ENCODE assay signal across 2 cellular contexts in the genomic region with DNA sequence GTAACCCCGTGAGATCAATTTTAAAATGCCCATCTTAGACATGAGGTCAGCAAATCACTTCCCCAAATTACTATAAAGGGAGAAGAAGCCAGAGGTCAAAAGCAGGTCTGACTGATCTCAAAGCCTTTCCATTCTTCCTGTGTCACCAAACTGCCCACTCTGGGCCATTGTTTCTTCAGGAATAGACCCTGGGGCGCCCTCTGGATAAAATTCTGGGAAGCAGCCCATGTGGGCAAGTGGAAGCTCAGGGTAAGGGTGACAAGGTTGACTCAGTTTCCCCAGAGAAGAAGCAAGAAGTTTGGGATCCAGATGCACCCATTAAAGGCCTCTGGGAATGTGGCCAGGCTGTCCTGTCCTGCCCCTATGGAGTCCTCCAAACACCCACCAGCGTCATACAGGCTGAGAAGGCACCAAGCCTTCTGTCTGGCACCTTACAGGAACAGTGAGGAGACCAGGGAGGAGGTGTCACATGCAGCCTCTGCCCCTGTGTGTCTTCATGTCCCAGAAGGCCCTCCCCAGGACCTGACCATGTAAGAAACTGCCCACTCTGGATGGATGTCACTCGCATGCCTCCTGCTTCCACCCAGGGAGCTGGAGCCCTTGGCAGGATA.
TF ChIP-seq lines count a peak whose summit lies in the region.

No MANE protein-coding gene starts in this region.

TF ChIP-seq in H1, 55 proteins besides CTCF, POLR2A, EP300 and RAD21 (continues in another document):
- TF ChIP-seq BACH1 (IDR thresholded peaks at IDR 0.05; ENCODE audit: low read length) (no peak), YY1 (IDR thresholded peaks at IDR 0.05; ENCODE audit: low read depth, low read length) (no peak), CBX5 (IDR thresholded peaks at IDR 0.05; ENCODE audit: low read depth, low read length) (no peak), PHF8 (conservative IDR thresholded peaks at IDR 0.05; ENCODE audit: low read depth, low read length) (no peak), BRCA1 (IDR thresholded peaks at IDR 0.05; ENCODE audit: low read depth, low read length) (no peak), EGR1 (IDR thresholded peaks at IDR 0.05; ENCODE audit: borderline replicate concordance, low read depth, low read length) (no peak), SRF (IDR thresholded peaks at IDR 0.05; ENCODE audit: low read depth, low read length) (no peak), CHD2 (IDR thresholded peaks at IDR 0.05; ENCODE audit: low read length) (no peak), RNF2 (IDR thresholded peaks at IDR 0.05; ENCODE audit: borderline replicate concordance, low read depth, low read length, missing control alignments, poor library complexity, severe bottlenecking) (no peak), EZH2 (IDR thresholded peaks at IDR 0.05; ENCODE audit: low read depth, low read length, severe bottlenecking) (no peak), TAF7 (optimal IDR thresholded peaks at IDR 0.05; ENCODE audit: borderline replicate concordance, low read depth, low read length) (no peak), SAP30 (IDR thresholded peaks at IDR 0.05; ENCODE audit: insufficient read depth, insufficient replicate concordance, low read length) (no peak), JUN (IDR thresholded peaks at IDR 0.05; ENCODE audit: low read depth, low read length) (no peak), MAFK (IDR thresholded peaks at IDR 0.05; ENCODE audit: low read depth, low read length) (no peak), NRF1 (IDR thresholded peaks at IDR 0.05; ENCODE audit: low read depth, low read length) (no peak)
- TF ChIP-seq, protein P1, sequence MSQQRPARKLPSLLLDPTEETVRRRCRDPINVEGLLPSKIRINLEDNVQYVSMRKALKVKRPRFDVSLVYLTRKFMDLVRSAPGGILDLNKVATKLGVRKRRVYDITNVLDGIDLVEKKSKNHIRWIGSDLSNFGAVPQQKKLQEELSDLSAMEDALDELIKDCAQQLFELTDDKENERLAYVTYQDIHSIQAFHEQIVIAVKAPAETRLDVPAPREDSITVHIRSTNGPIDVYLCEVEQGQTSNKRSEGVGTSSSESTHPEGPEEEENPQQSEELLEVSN (IDR thresholded peaks at IDR 0.05) = no peak
- TF ChIP-seq, protein P2, sequence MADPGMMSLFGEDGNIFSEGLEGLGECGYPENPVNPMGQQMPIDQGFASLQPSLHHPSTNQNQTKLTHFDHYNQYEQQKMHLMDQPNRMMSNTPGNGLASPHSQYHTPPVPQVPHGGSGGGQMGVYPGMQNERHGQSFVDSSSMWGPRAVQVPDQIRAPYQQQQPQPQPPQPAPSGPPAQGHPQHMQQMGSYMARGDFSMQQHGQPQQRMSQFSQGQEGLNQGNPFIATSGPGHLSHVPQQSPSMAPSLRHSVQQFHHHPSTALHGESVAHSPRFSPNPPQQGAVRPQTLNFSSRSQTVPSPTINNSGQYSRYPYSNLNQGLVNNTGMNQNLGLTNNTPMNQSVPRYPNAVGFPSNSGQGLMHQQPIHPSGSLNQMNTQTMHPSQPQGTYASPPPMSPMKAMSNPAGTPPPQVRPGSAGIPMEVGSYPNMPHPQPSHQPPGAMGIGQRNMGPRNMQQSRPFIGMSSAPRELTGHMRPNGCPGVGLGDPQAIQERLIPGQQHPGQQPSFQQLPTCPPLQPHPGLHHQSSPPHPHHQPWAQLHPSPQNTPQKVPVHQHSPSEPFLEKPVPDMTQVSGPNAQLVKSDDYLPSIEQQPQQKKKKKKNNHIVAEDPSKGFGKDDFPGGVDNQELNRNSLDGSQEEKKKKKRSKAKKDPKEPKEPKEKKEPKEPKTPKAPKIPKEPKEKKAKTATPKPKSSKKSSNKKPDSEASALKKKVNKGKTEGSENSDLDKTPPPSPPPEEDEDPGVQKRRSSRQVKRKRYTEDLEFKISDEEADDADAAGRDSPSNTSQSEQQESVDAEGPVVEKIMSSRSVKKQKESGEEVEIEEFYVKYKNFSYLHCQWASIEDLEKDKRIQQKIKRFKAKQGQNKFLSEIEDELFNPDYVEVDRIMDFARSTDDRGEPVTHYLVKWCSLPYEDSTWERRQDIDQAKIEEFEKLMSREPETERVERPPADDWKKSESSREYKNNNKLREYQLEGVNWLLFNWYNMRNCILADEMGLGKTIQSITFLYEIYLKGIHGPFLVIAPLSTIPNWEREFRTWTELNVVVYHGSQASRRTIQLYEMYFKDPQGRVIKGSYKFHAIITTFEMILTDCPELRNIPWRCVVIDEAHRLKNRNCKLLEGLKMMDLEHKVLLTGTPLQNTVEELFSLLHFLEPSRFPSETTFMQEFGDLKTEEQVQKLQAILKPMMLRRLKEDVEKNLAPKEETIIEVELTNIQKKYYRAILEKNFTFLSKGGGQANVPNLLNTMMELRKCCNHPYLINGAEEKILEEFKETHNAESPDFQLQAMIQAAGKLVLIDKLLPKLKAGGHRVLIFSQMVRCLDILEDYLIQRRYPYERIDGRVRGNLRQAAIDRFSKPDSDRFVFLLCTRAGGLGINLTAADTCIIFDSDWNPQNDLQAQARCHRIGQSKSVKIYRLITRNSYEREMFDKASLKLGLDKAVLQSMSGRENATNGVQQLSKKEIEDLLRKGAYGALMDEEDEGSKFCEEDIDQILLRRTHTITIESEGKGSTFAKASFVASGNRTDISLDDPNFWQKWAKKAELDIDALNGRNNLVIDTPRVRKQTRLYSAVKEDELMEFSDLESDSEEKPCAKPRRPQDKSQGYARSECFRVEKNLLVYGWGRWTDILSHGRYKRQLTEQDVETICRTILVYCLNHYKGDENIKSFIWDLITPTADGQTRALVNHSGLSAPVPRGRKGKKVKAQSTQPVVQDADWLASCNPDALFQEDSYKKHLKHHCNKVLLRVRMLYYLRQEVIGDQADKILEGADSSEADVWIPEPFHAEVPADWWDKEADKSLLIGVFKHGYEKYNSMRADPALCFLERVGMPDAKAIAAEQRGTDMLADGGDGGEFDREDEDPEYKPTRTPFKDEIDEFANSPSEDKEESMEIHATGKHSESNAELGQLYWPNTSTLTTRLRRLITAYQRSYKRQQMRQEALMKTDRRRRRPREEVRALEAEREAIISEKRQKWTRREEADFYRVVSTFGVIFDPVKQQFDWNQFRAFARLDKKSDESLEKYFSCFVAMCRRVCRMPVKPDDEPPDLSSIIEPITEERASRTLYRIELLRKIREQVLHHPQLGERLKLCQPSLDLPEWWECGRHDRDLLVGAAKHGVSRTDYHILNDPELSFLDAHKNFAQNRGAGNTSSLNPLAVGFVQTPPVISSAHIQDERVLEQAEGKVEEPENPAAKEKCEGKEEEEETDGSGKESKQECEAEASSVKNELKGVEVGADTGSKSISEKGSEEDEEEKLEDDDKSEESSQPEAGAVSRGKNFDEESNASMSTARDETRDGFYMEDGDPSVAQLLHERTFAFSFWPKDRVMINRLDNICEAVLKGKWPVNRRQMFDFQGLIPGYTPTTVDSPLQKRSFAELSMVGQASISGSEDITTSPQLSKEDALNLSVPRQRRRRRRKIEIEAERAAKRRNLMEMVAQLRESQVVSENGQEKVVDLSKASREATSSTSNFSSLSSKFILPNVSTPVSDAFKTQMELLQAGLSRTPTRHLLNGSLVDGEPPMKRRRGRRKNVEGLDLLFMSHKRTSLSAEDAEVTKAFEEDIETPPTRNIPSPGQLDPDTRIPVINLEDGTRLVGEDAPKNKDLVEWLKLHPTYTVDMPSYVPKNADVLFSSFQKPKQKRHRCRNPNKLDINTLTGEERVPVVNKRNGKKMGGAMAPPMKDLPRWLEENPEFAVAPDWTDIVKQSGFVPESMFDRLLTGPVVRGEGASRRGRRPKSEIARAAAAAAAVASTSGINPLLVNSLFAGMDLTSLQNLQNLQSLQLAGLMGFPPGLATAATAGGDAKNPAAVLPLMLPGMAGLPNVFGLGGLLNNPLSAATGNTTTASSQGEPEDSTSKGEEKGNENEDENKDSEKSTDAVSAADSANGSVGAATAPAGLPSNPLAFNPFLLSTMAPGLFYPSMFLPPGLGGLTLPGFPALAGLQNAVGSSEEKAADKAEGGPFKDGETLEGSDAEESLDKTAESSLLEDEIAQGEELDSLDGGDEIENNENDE (IDR thresholded peaks at IDR 0.05; ENCODE audit: insufficient replicate concordance, low read length) = no peak

TF ChIP-seq in liver, 16 proteins besides CTCF, POLR2A, EP300 and RAD21:
- no peak for TF ChIP-seq SP1 (IDR thresholded peaks at IDR 0.05)
- no peak for TF ChIP-seq RXRA (IDR thresholded peaks at IDR 0.05)
- TF ChIP-seq, protein P3, sequence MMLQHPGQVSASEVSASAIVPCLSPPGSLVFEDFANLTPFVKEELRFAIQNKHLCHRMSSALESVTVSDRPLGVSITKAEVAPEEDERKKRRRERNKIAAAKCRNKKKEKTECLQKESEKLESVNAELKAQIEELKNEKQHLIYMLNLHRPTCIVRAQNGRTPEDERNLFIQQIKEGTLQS (IDR thresholded peaks at IDR 0.05) = no peak
- no peak for TF ChIP-seq TAF1 (conservative IDR thresholded peaks at IDR 0.05)
- TF ChIP-seq NR2F2 (IDR thresholded peaks at IDR 0.05) = no peak
